16 cellular contexts compared by ENCODE assay signal in the genomic region with DNA sequence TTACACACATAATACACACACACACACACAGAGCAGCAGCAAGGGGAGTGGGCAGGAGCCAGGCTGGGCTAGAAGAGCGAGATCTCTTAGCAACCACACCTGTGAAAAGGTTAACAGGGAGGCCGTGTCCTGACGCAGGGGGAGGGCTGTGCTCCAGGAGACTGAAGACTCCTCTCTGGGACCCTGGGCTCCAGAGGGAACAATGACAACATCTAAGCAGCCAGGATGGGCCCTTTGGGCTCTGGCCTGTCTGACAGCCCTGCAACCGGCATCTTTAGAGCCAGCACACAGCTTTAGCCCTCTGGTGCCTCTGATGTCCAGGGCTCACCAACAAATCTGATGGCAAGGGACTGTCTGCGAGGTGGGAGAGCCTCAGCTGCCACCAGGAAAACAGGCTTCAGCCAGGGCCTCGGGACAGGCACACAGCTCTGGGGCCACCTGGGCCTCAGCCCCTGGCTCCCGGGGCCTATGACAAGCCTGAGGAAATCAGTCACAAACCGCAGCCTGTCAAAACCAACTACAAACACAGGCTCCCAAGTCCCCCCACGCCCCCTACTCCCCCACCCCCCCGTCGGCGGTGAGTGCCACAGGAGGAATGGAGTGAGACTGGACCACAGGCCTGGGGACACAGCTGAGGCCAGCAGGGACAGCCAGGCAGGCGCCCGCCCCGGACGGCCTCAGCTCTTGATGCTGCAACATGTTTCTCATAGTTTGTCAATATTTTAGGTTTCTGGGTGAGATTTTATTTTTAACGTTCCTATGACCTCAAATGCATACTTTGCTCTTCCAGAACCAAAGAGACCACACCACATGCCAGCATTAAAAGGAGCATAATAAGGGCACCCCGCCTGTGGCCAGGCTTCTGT.
DNase-seq lines count a peak whose midpoint lies in the region; ATAC-seq and TF ChIP-seq lines count a peak whose summit lies in the region.
"Had no signal": no experiment of that assay in that cellular context is flagged by ENCODE, and none has a peak within 500 bp of the region (broad histone marks: within the 10 kb centered on the region; RNA-seq: fewer than 3 reads in every experiment).

No MANE protein-coding gene starts in this region.

- peaks cover 45% of the 10 kb centered on the region for H3K4me1 Mint-ChIP-seq in stimulated activated naive CD8-positive, alpha-beta T cell treated with anti-CD3 and anti-CD28 coated beads, Interleukin-15, Interleukin-2, amounts not matched to agents 100 ng/mL and 50 ng/mL, for 24 hours (ENCODE audit: low read depth)
- H3K4me1 Mint-ChIP-seq in endodermal cell (peaks cover 33% of the 10 kb centered on the region), neural progenitor cell (peaks cover 59% of the 10 kb centered on the region)

- H3K9me3 ChIP-seq in endodermal cell (ENCODE audit: control insufficient read depth, low read length) (no peaks in the 10 kb centered on the region), neural progenitor cell (ENCODE audit: low read depth) (no peaks in the 10 kb centered on the region)
- H3K9me3 ChIP-seq: breast epithelium, thoracic aorta had no signal

- H3K4me1 ChIP-seq in endodermal cell (ENCODE audit: control insufficient read depth, insufficient read depth, low read length) (peaks cover 5% of the 10 kb centered on the region), neural progenitor cell (peaks cover 44% of the 10 kb centered on the region)

- H3K4me2 ChIP-seq in neural progenitor cell, result no peak overlapping the region

- H3K4me3 ChIP-seq in endodermal cell (ENCODE audit: low read length) (no peak overlapping the region), neural progenitor cell (no peak overlapping the region)
- H3K4me3 ChIP-seq: breast epithelium, thoracic aorta had no signal

- peaks cover 32% of the 10 kb centered on the region for H3F3A ChIP-seq in neural progenitor cell (ENCODE audit: low read depth)

- TF ChIP-seq CTCF in endodermal cell (conservative IDR thresholded peaks at IDR 0.05) (no peak), neural progenitor cell (IDR thresholded peaks at IDR 0.05) (no peak)

- peaks cover 4% of the 10 kb centered on the region for H3K9me3 Mint-ChIP-seq in stimulated activated naive CD8-positive, alpha-beta T cell treated with anti-CD3 and anti-CD28 coated beads, Interleukin-15, Interleukin-2, amounts not matched to agents 100 ng/mL and 50 ng/mL, for 24 hours
- H3K9me3 Mint-ChIP-seq in endodermal cell (no peaks in the 10 kb centered on the region), neural progenitor cell (peaks cover 5% of the 10 kb centered on the region)
- H3K9me3 Mint-ChIP-seq: activated CD4-positive, alpha-beta memory T cell treated with anti-CD3 and anti-CD28 coated beads for 36 hours had no signal

- H3K4me3 Mint-ChIP-seq in stimulated activated naive CD8-positive, alpha-beta T cell treated with anti-CD3 and anti-CD28 coated beads, Interleukin-15, Interleukin-2, amounts not matched to agents 100 ng/mL and 50 ng/mL, for 24 hours, result no peak overlapping the region
- H3K4me3 Mint-ChIP-seq in endodermal cell (no peak overlapping the region), neural progenitor cell (no peak overlapping the region)
- H3K4me3 Mint-ChIP-seq: activated CD4-positive, alpha-beta memory T cell treated with anti-CD3 and anti-CD28 coated beads for 36 hours; naive thymus-derived CD4-positive, alpha-beta T cell had no signal

- H3K9ac ChIP-seq in endodermal cell (ENCODE audit: extremely low read depth, low read length, poor library complexity, severe bottlenecking), result no peak overlapping the region
- H3K9ac ChIP-seq in neural progenitor cell, result no peak overlapping the region

- DNase-seq in stimulated activated naive CD8-positive, alpha-beta T cell treated with anti-CD3 and anti-CD28 coated beads, Interleukin-15, Interleukin-2, amounts not matched to agents 100 U/mL and 50 U/mL, for 24 hours, result no peak
- DNase-seq in endodermal cell (no peak), neural progenitor cell (ENCODE audit: low spot score) (no peak), NCI-H2171 (lab: John Stamatoyannopoulos, UW) (no peak), NCI-H2171 treated with DMSO at 0.1 percent for 48 hours (lab: John Stamatoyannopoulos, UW) (no peak), NCI-H2081 treated with DMSO at 0.1 percent for 48 hours (lab: John Stamatoyannopoulos, UW) (no peak)
- DNase-seq: activated CD4-positive, alpha-beta memory T cell treated with anti-CD3 and anti-CD28 coated beads for 36 hours; activated gamma-delta T cell; naive thymus-derived CD4-positive, alpha-beta T cell; NCI-H526 treated with DMSO at 0.1 percent for 48 hours; SIG-M5; T1000 had no signal

- H3K27me3 ChIP-seq in endodermal cell (ENCODE audit: control insufficient read depth, insufficient read depth, low read length, poor library complexity, severe bottlenecking), result no peaks in the 10 kb centered on the region
- H3K27me3 ChIP-seq in neural progenitor cell, result peaks cover 17% of the 10 kb centered on the region
- H3K27me3 ChIP-seq: breast epithelium had no signal

- ATAC-seq in stimulated activated naive CD8-positive, alpha-beta T cell treated with anti-CD3 and anti-CD28 coated beads, Interleukin-15, Interleukin-2, amounts not matched to agents 100 U/mL and 50 U/mL, for 24 hours, result no peak
- no peak for ATAC-seq in GM18502 (IDR thresholded peaks at IDR 0.05; ENCODE audit: poor library complexity, unreplicated experiment)
- ATAC-seq: naive thymus-derived CD4-positive, alpha-beta T cell had no signal

- 84 to 90% methylated on average over 5 to 16 of the region's 18 CpGs for WGBS in endodermal cell (ENCODE audit: insufficient coverage in 1 of 2, insufficient read length in 1 of 2), 2 experiments

- no peaks in the 10 kb centered on the region for H3K36me3 Mint-ChIP-seq in stimulated activated naive CD8-positive, alpha-beta T cell treated with anti-CD3 and anti-CD28 coated beads, Interleukin-15, Interleukin-2, amounts not matched to agents 100 ng/mL and 50 ng/mL, for 24 hours (ENCODE audit: low read depth)
- H3K36me3 Mint-ChIP-seq in endodermal cell (ENCODE audit: low read depth), result peaks cover 4% of the 10 kb centered on the region
- peaks cover 7% of the 10 kb centered on the region for H3K36me3 Mint-ChIP-seq in neural progenitor cell
- H3K36me3 Mint-ChIP-seq: activated CD4-positive, alpha-beta memory T cell treated with anti-CD3 and anti-CD28 coated beads for 36 hours; naive thymus-derived CD4-positive, alpha-beta T cell had no signal

- H3K79me2 ChIP-seq in neural progenitor cell (ENCODE audit: low read depth), result peaks cover 6% of the 10 kb centered on the region

- H4K20me1 ChIP-seq in neural progenitor cell (ENCODE audit: low read depth), result peaks cover 53% of the 10 kb centered on the region

- peak overlapping the region; percentile 59 for H3K27ac Mint-ChIP-seq in stimulated activated naive CD8-positive, alpha-beta T cell treated with anti-CD3 and anti-CD28 coated beads, Interleukin-15, Interleukin-2, amounts not matched to agents 100 ng/mL and 50 ng/mL, for 24 hours
- H3K27ac Mint-ChIP-seq in endodermal cell, result no peak overlapping the region
- peak overlapping the region; percentile 82 for H3K27ac Mint-ChIP-seq in neural progenitor cell
- H3K27ac Mint-ChIP-seq: activated CD4-positive, alpha-beta memory T cell treated with anti-CD3 and anti-CD28 coated beads for 36 hours; naive thymus-derived CD4-positive, alpha-beta T cell had no signal

- peak overlapping the region; percentile 7 for H3K27ac ChIP-seq in endodermal cell (ENCODE audit: low read depth, low read length)
- no peak overlapping the region for H3K27ac ChIP-seq in neural progenitor cell

- H2AFZ ChIP-seq in neural progenitor cell (replicated peaks), result no peak overlapping the region

- H3K36me3 ChIP-seq in endodermal cell (ENCODE audit: control insufficient read depth, insufficient read depth, low read length) (no peaks in the 10 kb centered on the region), neural progenitor cell (no peaks in the 10 kb centered on the region)
- H3K36me3 ChIP-seq: breast epithelium, thoracic aorta had no signal

- H3K27me3 Mint-ChIP-seq in stimulated activated naive CD8-positive, alpha-beta T cell treated with anti-CD3 and anti-CD28 coated beads, Interleukin-15, Interleukin-2, amounts not matched to agents 100 ng/mL and 50 ng/mL, for 24 hours, result peaks cover 3% of the 10 kb centered on the region
- peaks cover 21% of the 10 kb centered on the region for H3K27me3 Mint-ChIP-seq in endodermal cell (ENCODE audit: insufficient read depth)
- peaks cover 6% of the 10 kb centered on the region for H3K27me3 Mint-ChIP-seq in neural progenitor cell (ENCODE audit: insufficient read depth, low read depth)
- H3K27me3 Mint-ChIP-seq: activated CD4-positive, alpha-beta memory T cell treated with anti-CD3 and anti-CD28 coated beads for 36 hours had no signal
